6 cellular contexts compared by ENCODE assay signal in genomic region chr6:31817133-31817928, GRCh38. TPM values are rescaled to one million over a fixed set of nuclear protein-coding genes. Genes with fewer than 3 reads are reported as not detected.
A peak's percentile ranks its signal among the peaks of the same experiment; 100 is the strongest.
DNase-seq lines count a peak whose midpoint lies in the region; TF ChIP-seq lines count a peak whose summit lies in the region.
"Not testable (repeated sequence)": the region's sequence is repeated elsewhere in the genome, so short reads cannot be mapped to it uniquely, and the experiment has no call there.

No MANE protein-coding gene starts in this region.

- peak overlapping the region; percentile 62 to 72 (median 64) for H3K27ac Mint-ChIP-seq in nephron

- not testable (repeated sequence) for TF ChIP-seq CTCF in GM12864 (IDR thresholded peaks at IDR 0.05; ENCODE audit: low read depth, low read length, missing control alignments); astrocyte of the spinal cord (IDR thresholded peaks at IDR 0.05; ENCODE audit: low read depth, low read length); nephron (IDR thresholded peaks at IDR 0.05; ENCODE audit: unreplicated experiment in 3 of 3)

- H3K27ac ChIP-seq in SK-N-MC = not testable (repeated sequence)
- H3K27ac ChIP-seq in thymus (ENCODE audit: low read depth) = peak overlapping the region; percentile 91

- 33% methylated on average over 15 of the region's 37 CpGs for WGBS in thymus

- not testable (repeated sequence) for H3K36me3 ChIP-seq in SK-N-MC (ENCODE audit: insufficient read depth, low read length); thymus (ENCODE audit: control insufficient read depth, insufficient read depth)

- not testable (repeated sequence) for H3K9me3 ChIP-seq in SK-N-MC (ENCODE audit: low read depth, low read length); thymus (ENCODE audit: control insufficient read depth)

- H3K27me3 Mint-ChIP-seq in nephron (ENCODE audit: low read depth) = not testable (repeated sequence)

- H3K9me3 Mint-ChIP-seq in nephron = peaks cover 14% of the 10 kb centered on the region

- H3K27me3 ChIP-seq in thymus (ENCODE audit: control insufficient read depth, insufficient read depth) = not testable (repeated sequence)

- H3K9ac ChIP-seq in SK-N-MC (ENCODE audit: insufficient read length) = peak overlapping the region; percentile 62

- H3K36me3 Mint-ChIP-seq in nephron (ENCODE audit: low read depth) = peaks cover 11% of the 10 kb centered on the region

- H3K4me3 Mint-ChIP-seq in nephron = peak overlapping the region; percentile 76 to 86 (median 80)

- in situ Hi-C loops in astrocyte of the spinal cord (cut with HindIII; ENCODE audit: low sequenced_read_pairs) = not testable (repeated sequence)

- peaks cover 12% of the 10 kb centered on the region for H3K4me1 ChIP-seq in thymus (ENCODE audit: control insufficient read depth, insufficient read depth, low read length)

- intact Hi-C loops in cardiac septum (cut with DNase I) = not testable (repeated sequence)

- 0 out of 2 replicates have a peak overlapping the region, but pooled peaks have one; percentile 6 for H3K4me3 ChIP-seq in GM12864 (ENCODE audit: low read depth, low read length)
- peak overlapping the region; percentile 77 for H3K4me3 ChIP-seq in SK-N-MC
- H3K4me3 ChIP-seq in astrocyte of the spinal cord (ENCODE audit: low read depth, low read length) = peak overlapping the region; percentile 41
- H3K4me3 ChIP-seq in thymus (ENCODE audit: low read length) = peak overlapping the region; percentile 42

- DNase-seq in GM12864 (ENCODE audit: low read depth); SK-N-MC (ENCODE audit: low read depth, low spot score); astrocyte of the spinal cord (ENCODE audit: low read depth, low spot score): not testable (repeated sequence)
- peak; percentile 73 for DNase-seq in cardiac septum (ENCODE audit: low spot score)

- H3K4me1 Mint-ChIP-seq in nephron = peaks cover 41% of the 10 kb centered on the region

RNA-seq across cellular contexts. Expression of gene HSPA1A, which starts 2.0 kb away (rescaled TPM):
- total RNA-seq in cardiac septum = 296 TPM
- polyA plus RNA-seq in thymus = 68.8 TPM

RNA-seq across cellular contexts. Expression of gene HSPA1L, which starts 2.2 kb away (rescaled TPM):
- 2.4 TPM for total RNA-seq in cardiac septum
- polyA plus RNA-seq in thymus = 2.4 TPM

RNA-seq across cellular contexts. Expression of gene HSPA1B, which starts 10.2 kb away (rescaled TPM):
- 221 TPM for total RNA-seq in cardiac septum
- polyA plus RNA-seq in thymus = 46.8 TPM

RNA-seq across cellular contexts. Expression of gene LSM2, which starts 10.6 kb away (rescaled TPM):
- total RNA-seq in cardiac septum = 24.0 TPM
- polyA plus RNA-seq in thymus = 76.8 TPM

RNA-seq across cellular contexts. Expression of gene VARS1, which starts 21.8 kb away (rescaled TPM):
- total RNA-seq in cardiac septum = 35.0 TPM
- 25.2 TPM for polyA plus RNA-seq in thymus

Comparison
In these comparisons a context has a peak if more than half of its experiments do, and no peak if none do; other contexts are left out.
1. H3K4me3 ChIP-seq: peak in every context shown above with its lines; median percentile 77 in SK-N-MC; 42 in thymus; 41 in astrocyte of the spinal cord; 6 in GM12864.